Comparison of ENCODE assay signal across 23 cellular contexts in genomic region chr21:29805110-29805509, GRCh38.
"Had no signal": no experiment of that assay in that cellular context is flagged by ENCODE, and none has a peak within 500 bp of the region (broad histone marks: within the 10 kb centered on the region; RNA-seq: fewer than 3 reads in every experiment).

No MANE protein-coding gene starts in this region.

- H3K27ac ChIP-seq: adrenal gland, breast epithelium, colonic mucosa, dorsolateral prefrontal cortex, heart left ventricle, psoas muscle, right atrium auricular region, spleen, testis, vagina had no signal

- DNase-seq: activated CD4-positive, alpha-beta T cell treated with anti-CD3 and anti-CD28 coated beads for 4 hours; activated CD4-positive, alpha-beta T cell treated with anti-CD3 and anti-CD28 coated beads, Interleukin-2, amount 50 U/mL, for 48 hours; activated CD4-positive, CD25-positive, alpha-beta regulatory T cell; activated CD8-positive, alpha-beta memory T cell treated with anti-CD3 and anti-CD28 coated beads, Interleukin-2, amount 50 U/mL, for 48 hours; activated naive CD4-positive, alpha-beta T cell; activated T-cell treated with anti-CD3 and anti-CD28 coated beads, Interleukin-2, amount 50 U/mL, for 4 hours; adrenal gland; colonic mucosa; dorsolateral prefrontal cortex; effector memory CD8-positive, alpha-beta T cell; heart left ventricle; islet precursor cell; natural killer cell; psoas muscle; spleen; stimulated activated CD4-positive, alpha-beta T cell treated with anti-CD3 and anti-CD28 coated beads, Interleukin-4, amount 100 ng/mL, for 1 hour; stimulated activated naive CD4-positive, alpha-beta T cell; testis had no signal

- H3K36me3 ChIP-seq: adrenal gland, breast epithelium, colonic mucosa, heart left ventricle, right atrium auricular region, spleen, vagina had no signal

- ATAC-seq: activated T-cell treated with anti-CD3 and anti-CD28 coated beads, Interleukin-2, amount 50 U/mL, for 4 hours; effector memory CD8-positive, alpha-beta T cell; heart left ventricle; left lobe of liver; natural killer cell; psoas muscle had no signal

- H3K27me3 ChIP-seq: adrenal gland, colonic mucosa, dorsolateral prefrontal cortex, heart left ventricle, right atrium auricular region, spleen, testis, vagina had no signal

- H3K4me1 ChIP-seq: adrenal gland, breast epithelium, colonic mucosa, heart left ventricle, psoas muscle, right atrium auricular region, spleen, testis, vagina had no signal

- H3K4me3 ChIP-seq: adrenal gland, breast epithelium, colonic mucosa, dorsolateral prefrontal cortex, heart left ventricle, lung, psoas muscle, right atrium auricular region, spleen, testis, vagina had no signal
